In the genomic region with DNA sequence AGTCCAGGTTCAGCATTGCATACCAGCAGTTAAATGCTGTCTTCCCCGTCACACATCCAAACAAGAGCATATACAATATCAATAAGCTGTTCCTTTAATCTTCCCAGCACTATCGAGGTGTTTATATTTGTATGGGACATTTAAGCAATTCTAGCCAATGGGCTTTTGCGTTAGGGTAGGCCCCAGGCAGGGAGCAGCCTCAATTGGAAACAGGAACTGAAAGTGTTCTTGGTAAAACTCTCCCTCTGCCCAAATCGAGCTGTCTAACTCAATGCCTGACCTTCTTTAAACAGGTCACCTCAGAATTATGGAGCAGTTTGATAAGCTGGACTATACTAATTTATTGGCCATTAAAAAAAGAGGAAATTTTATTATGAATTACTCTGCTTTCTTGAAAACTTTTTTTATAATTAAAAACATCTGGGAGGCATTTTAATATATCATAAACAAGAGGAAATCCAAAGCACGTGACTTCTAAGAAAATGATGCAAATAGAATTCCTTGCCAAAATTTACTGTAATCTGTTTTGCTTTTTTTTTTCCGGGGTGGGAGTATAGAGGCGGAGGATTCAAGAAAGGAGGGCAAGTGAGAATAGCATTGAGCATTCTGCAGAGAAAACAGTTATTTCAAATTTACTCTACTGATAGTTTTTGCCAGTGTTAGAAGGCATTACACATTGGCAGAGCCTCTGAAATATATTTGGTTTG, we compare ENCODE assay signal across 8 cellular contexts.
DNase-seq lines count a peak whose midpoint lies in the region; ATAC-seq and TF ChIP-seq lines count a peak whose summit lies in the region.

No MANE protein-coding gene starts in this region.

- TF ChIP-seq CTCF in WI38 (IDR thresholded peaks at IDR 0.05; ENCODE audit: low read depth, low read length) (no peak), lower leg skin (IDR thresholded peaks at IDR 0.05) (no peak)

- intact Hi-C loops in lower leg skin (cut with DNase I; ENCODE audit: low total_unique reads): loop anchor here (5.0 kb wide), 1 partner anchor 219 kb away; no protein-coding TSS in a partner anchor

- DNase-seq in CD1c-positive myeloid dendritic cell (ENCODE audit: extremely low spot score): peak; percentile 78
- peak; percentile 62 to 84 for DNase-seq in lower leg skin (ENCODE audit: low spot score in 2 of 2)
- no peak for DNase-seq in ecto neural progenitor cell (ENCODE audit: low spot score)
- DNase-seq in stimulated activated CD4-positive, alpha-beta T cell treated with anti-CD3 and anti-CD28 coated beads, Interleukin-4, amount 100 ng/mL, for 24 hours: no peak
- no peak for DNase-seq in NCI-H1694 (lab: John Stamatoyannopoulos, UW)

- ATAC-seq in GM21390 (IDR thresholded peaks at IDR 0.05; ENCODE audit: unreplicated experiment) (peak; percentile 97), HG03521 (IDR thresholded peaks at IDR 0.05; ENCODE audit: unreplicated experiment) (peak; percentile 91)

- no peak for TF ChIP-seq POLR2A in lower leg skin (IDR thresholded peaks at IDR 0.05)

- peak overlapping the region; percentile 28; the same call in 1 of the 2 replicates for H3K4me3 ChIP-seq in WI38 (ENCODE audit: low read depth, low read length)
- H3K4me3 ChIP-seq in lower leg skin (ENCODE audit: low read depth, poor library complexity, severe bottlenecking): no peak overlapping the region

- 14 to 15% methylated on average over 7 of the region's 7 CpGs for WGBS in lower leg skin, 2 donors

Comparison
In these comparisons a context has a peak if more than half of its experiments do, and no peak if none do; other contexts are left out.
1. DNase-seq: peak in CD1c-positive myeloid dendritic cell (single experiment) and lower leg skin (2 of 2); none in ecto neural progenitor cell (single experiment), stimulated activated CD4-positive, alpha-beta T cell treated with anti-CD3 and anti-CD28 coated beads, Interleukin-4, amount 100 ng/mL, for 24 hours (single experiment) and NCI-H1694 (single experiment).